21 cellular contexts compared by ENCODE assay signal in genomic region chr1:20192364-20192763, GRCh38. TPM values are rescaled to one million over a fixed set of nuclear protein-coding genes. Genes with fewer than 3 reads are reported as not detected.
DNase-seq lines count a peak whose midpoint lies in the region; ATAC-seq and TF ChIP-seq lines count a peak whose summit lies in the region.
"Had no signal": no experiment of that assay in that cellular context is flagged by ENCODE, and none has a peak within 500 bp of the region (broad histone marks: within the 10 kb centered on the region; RNA-seq: fewer than 3 reads in every experiment).

No MANE protein-coding gene starts in this region.

- H2AK5ac ChIP-seq in mesenchymal stem cell (ENCODE audit: low read length, severe bottlenecking): no peak overlapping the region

- no peak overlapping the region for H3K23ac ChIP-seq in mesenchymal stem cell (ENCODE audit: low read length in 2 of 2)

- H4K8ac ChIP-seq in mesenchymal stem cell (ENCODE audit: low read length): no peak overlapping the region

- H2BK120ac ChIP-seq in mesenchymal stem cell (ENCODE audit: low read depth, low read length): no peak overlapping the region

- H3K4ac ChIP-seq in mesenchymal stem cell (ENCODE audit: low read depth in 1 of 2, low read length in 2 of 2): no peak overlapping the region

- H3K79me1 ChIP-seq in mesenchymal stem cell (replicated peaks; ENCODE audit: low read length, poor library complexity, severe bottlenecking): no peaks in the 10 kb centered on the region

- no TSS peak for BruUV-seq in PC-3 (replicated peaks; lab: Mats Ljungman, UMichigan)

- no peaks in the 10 kb centered on the region for H4K20me1 ChIP-seq in PC-3 (ENCODE audit: low read length)

- no peak overlapping the region for H3K27ac Mint-ChIP-seq in activated T-helper 17 cell treated with anti-CD3 and anti-CD28 coated beads, Interleukin-2, amount 50 U/mL, for 72 hours
- H3K27ac Mint-ChIP-seq: activated naive CD4-positive, alpha-beta T cell treated with anti-CD3 and anti-CD28 coated beads, Interleukin-2, amount 10 ng/mL, durations not matched to agents 7 days and 5 days had no signal

- H3K9ac ChIP-seq in PC-3 (ENCODE audit: low read length) (no peak overlapping the region), mesenchymal stem cell (ENCODE audit: low read length) (no peak overlapping the region)

- H2BK5ac ChIP-seq in mesenchymal stem cell (ENCODE audit: low read depth, low read length, poor library complexity, severe bottlenecking): no peak overlapping the region

- H3K18ac ChIP-seq in mesenchymal stem cell (ENCODE audit: low read depth in 1 of 2, low read length in 2 of 2): no peak overlapping the region

- peak; percentile 30 for DNase-seq in AG10803 (ENCODE audit: low read depth)
- DNase-seq in PC-3: peak; percentile 41
- DNase-seq in dorsolateral prefrontal cortex: peak in 1 of 10 donors; percentile 31
- peak; percentile 10 for DNase-seq in mesenchymal stem cell
- DNase-seq in GM10248 (ENCODE audit: extremely low spot score): no peak
- DNase-seq in putamen (ENCODE audit: low spot score): no peak
- DNase-seq in activated CD4-positive, alpha-beta T cell treated with anti-CD3 and anti-CD28 coated beads, Interleukin-2, amount 50 U/mL, for 4 hours: no peak
- DNase-seq: activated naive CD4-positive, alpha-beta T cell treated with anti-CD3 and anti-CD28 coated beads, Interleukin-2, amount 10 ng/mL, durations not matched to agents 7 days and 5 days; dermis blood vessel endothelial cell; hypothalamus; NCI-H2081 treated with DMSO at 0.1 percent for 48 hours; NCI-H524; SJCRH30; stimulated activated CD4-positive, alpha-beta T cell treated with anti-CD3 and anti-CD28 coated beads, Interleukin-2, amount 100 ng/mL, for 48 hours had no signal

- H3K9me2 ChIP-seq in PC-3 (replicated peaks; ENCODE audit: low read length): no peaks in the 10 kb centered on the region

- no peaks in the 10 kb centered on the region for H3K36me3 Mint-ChIP-seq in activated T-helper 17 cell treated with anti-CD3 and anti-CD28 coated beads, Interleukin-2, amount 50 U/mL, for 72 hours (ENCODE audit: low read depth)
- H3K36me3 Mint-ChIP-seq: activated naive CD4-positive, alpha-beta T cell treated with anti-CD3 and anti-CD28 coated beads, Interleukin-2, amount 10 ng/mL, durations not matched to agents 7 days and 5 days; brain had no signal

- H3K27me3 Mint-ChIP-seq in activated T-helper 17 cell treated with anti-CD3 and anti-CD28 coated beads, Interleukin-2, amount 50 U/mL, for 72 hours: peaks cover 9% of the 10 kb centered on the region

- TF ChIP-seq CTCF in AG10803 (conservative IDR thresholded peaks at IDR 0.05; ENCODE audit: low read length) (no peak), PC-3 (conservative IDR thresholded peaks at IDR 0.05; ENCODE audit: low read depth, low read length) (no peak), dorsolateral prefrontal cortex (IDR thresholded peaks at IDR 0.05 in 54 of 56, conservative IDR thresholded peaks at IDR 0.05 in 2 of 56; ENCODE audit: low read depth in 1 of 56, partially characterized antibody in 56 of 56) (no peak), GM10248 (IDR thresholded peaks at IDR 0.05; ENCODE audit: control extremely low read depth, extremely low read depth, low read depth, missing control alignments) (no peak)

- H3K4me1 Mint-ChIP-seq in activated T-helper 17 cell treated with anti-CD3 and anti-CD28 coated beads, Interleukin-2, amount 50 U/mL, for 72 hours: peaks cover 23% of the 10 kb centered on the region

- H4K91ac ChIP-seq in mesenchymal stem cell (ENCODE audit: low read length): no peak overlapping the region

- POLR2A ChIA-PET in PC-3 (lab: Charles Lee; ENCODE audit: unreplicated experiment) (no interaction called here), GM10248 (lab: Yijun Ruan, JAX) (no interaction called here)

- no peaks in the 10 kb centered on the region for H3K27me3 ChIP-seq in PC-3 (ENCODE audit: low read length)
- peaks cover 0 to 20% (median 0%) of the 10 kb centered on the region in 45 donors for H3K27me3 ChIP-seq in dorsolateral prefrontal cortex
- H3K27me3 ChIP-seq in mesenchymal stem cell (ENCODE audit: control insufficient read depth in 1 of 2, insufficient read depth in 1 of 2, low read length in 2 of 2): peaks cover 43 to 57% of the 10 kb centered on the region in 2 experiments

- intact Hi-C loops in PC-3 (cut with micrococcal nuclease) (no loop called here), dorsolateral prefrontal cortex (cut with DNase I) (no loop called here)

- H3K27ac ChIP-seq in PC-3 (ENCODE audit: low read length) (no peak overlapping the region), dorsolateral prefrontal cortex (peak overlapping the region in 35 of 59 donors; percentile 4 to 89 (median 61)), mesenchymal stem cell (ENCODE audit: low read length, poor library complexity, severe bottlenecking) (no peak overlapping the region)
- H3K27ac ChIP-seq: SJCRH30 had no signal

- H3K4me3 Mint-ChIP-seq in activated T-helper 17 cell treated with anti-CD3 and anti-CD28 coated beads, Interleukin-2, amount 50 U/mL, for 72 hours: no peak overlapping the region
- H3K4me3 Mint-ChIP-seq: activated naive CD4-positive, alpha-beta T cell treated with anti-CD3 and anti-CD28 coated beads, Interleukin-2, amount 10 ng/mL, durations not matched to agents 7 days and 5 days; brain had no signal

- no peak overlapping the region for H3K4me2 ChIP-seq in PC-3 (ENCODE audit: low read length)
- no peak overlapping the region for H3K4me2 ChIP-seq in mesenchymal stem cell (ENCODE audit: low read length, poor library complexity, severe bottlenecking)

- no peak for ATAC-seq in PC-3
- ATAC-seq in activated T-helper 17 cell treated with anti-CD3 and anti-CD28 coated beads, Interleukin-2, amount 50 U/mL, for 72 hours (replicated peaks): no peak
- ATAC-seq: activated CD4-positive, CD25-positive, alpha-beta regulatory T cell treated with anti-CD3 and anti-CD28 coated beads, Interleukin-2, amount 50 U/mL, for 24 hours; HepG2 had no signal

- H3K4me1 ChIP-seq in PC-3 (ENCODE audit: insufficient read depth, low read length) (peaks cover 32% of the 10 kb centered on the region), mesenchymal stem cell (ENCODE audit: control insufficient read depth, insufficient read depth, low read depth, low read length) (no peaks in the 10 kb centered on the region)
- H3K4me1 ChIP-seq: SJCRH30 had no signal

- H3K14ac ChIP-seq in mesenchymal stem cell (ENCODE audit: low read length in 2 of 2): no peak overlapping the region

- no peaks in the 10 kb centered on the region for H3F3A ChIP-seq in PC-3 (ENCODE audit: low read length, unreplicated experiment)

- H3K4me3 ChIP-seq in AG10803 (ENCODE audit: low read length) (no peak overlapping the region), PC-3 (ENCODE audit: low read length) (no peak overlapping the region), dorsolateral prefrontal cortex (no peak overlapping the region), mesenchymal stem cell (ENCODE audit: insufficient read depth in 1 of 2, low read depth in 1 of 2, low read length in 2 of 2) (no peak overlapping the region)
- H3K4me3 ChIP-seq: SJCRH30 had no signal

- H3K79me2 ChIP-seq in PC-3 (ENCODE audit: low read length): no peaks in the 10 kb centered on the region

- WGBS in mesenchymal stem cell: 80% methylated on average over 5 of the region's 5 CpGs

- no peaks in the 10 kb centered on the region for H3K9me3 Mint-ChIP-seq in activated T-helper 17 cell treated with anti-CD3 and anti-CD28 coated beads, Interleukin-2, amount 50 U/mL, for 72 hours
- H3K9me3 Mint-ChIP-seq: activated naive CD4-positive, alpha-beta T cell treated with anti-CD3 and anti-CD28 coated beads, Interleukin-2, amount 10 ng/mL, durations not matched to agents 7 days and 5 days; brain had no signal

- H2BK15ac ChIP-seq in mesenchymal stem cell (ENCODE audit: low read depth, poor library complexity, severe bottlenecking): no peak overlapping the region

- H2AFZ ChIP-seq in PC-3 (ENCODE audit: low read length) (no peak overlapping the region), mesenchymal stem cell (ENCODE audit: low read depth, low read length) (no peak overlapping the region)

- H2BK12ac ChIP-seq in mesenchymal stem cell (ENCODE audit: low read length in 2 of 2): no peak overlapping the region

- no peaks in the 10 kb centered on the region for H3K36me3 ChIP-seq in PC-3 (ENCODE audit: low read depth, low read length)
- no peaks in the 10 kb centered on the region for H3K36me3 ChIP-seq in mesenchymal stem cell (ENCODE audit: control insufficient read depth in 1 of 2, insufficient read depth in 2 of 2, low read depth in 1 of 2, low read length in 2 of 2)
- H3K36me3 ChIP-seq: SJCRH30 had no signal

- no peaks in the 10 kb centered on the region for H3K9me3 ChIP-seq in PC-3 (ENCODE audit: low read length)
- no peaks in the 10 kb centered on the region for H3K9me3 ChIP-seq in mesenchymal stem cell (ENCODE audit: control insufficient read depth, low read length)
- H3K9me3 ChIP-seq: SJCRH30 had no signal

- CTCF ChIA-PET in PC-3 (lab: Charles Lee): no interaction called here
- CTCF ChIA-PET in GM10248 (lab: Yijun Ruan, JAX): interaction anchor here (0.8 to 5.5 kb wide), 4 partner anchors 12 to 273 kb away, joined by 3 to 72 read pairs (median 27); no protein-coding TSS in a partner anchor

RNA-seq across cellular contexts. Expression of gene PLA2G2C, which starts 6.0 kb away (rescaled TPM):
- 0.12 TPM in 1 of 2 replicates, not detected in the other for total RNA-seq in PC-3 (2014; rRNA removed)
- total RNA-seq in dorsolateral prefrontal cortex: 1 to 10 TPM in 7 of 120 experiments, under 1 TPM in 46, not detected in 67; 0.13 to 3.1 (median 0.46) TPM
- not detected for polyA plus RNA-seq in mesenchymal stem cell (2013, experiment 1 of 2)
- not detected for polyA plus RNA-seq in mesenchymal stem cell (2013, experiment 2 of 2)
- under 1 TPM; 0.06 to 0.26 TPM for total RNA-seq in activated T-helper 17 cell treated with anti-CD3 and anti-CD28 coated beads, Interleukin-2, amount 50 U/mL, for 72 hours
- total RNA-seq: dermis blood vessel endothelial cell, HepG2, SJCRH30 had no signal
- polyA plus RNA-seq: AG04450, HepG2 had no signal

RNA-seq across cellular contexts. Expression of gene UBXN10, which starts 6.5 kb away (rescaled TPM):
- total RNA-seq in PC-3 (2014; rRNA removed) (0.12 TPM in 1 of 2 replicates, not detected in the other), dorsolateral prefrontal cortex (10 to 100 TPM in 65 of 120 experiments, 1 to 10 TPM in 55; 2.9 to 18.7 (median 10.4) TPM)
- polyA plus RNA-seq in mesenchymal stem cell (2013, experiment 1 of 2): 0.03 TPM
- polyA plus RNA-seq in mesenchymal stem cell (2013, experiment 2 of 2): 0.03 TPM
- under 1 TPM; 0.37 to 0.63 TPM for total RNA-seq in activated T-helper 17 cell treated with anti-CD3 and anti-CD28 coated beads, Interleukin-2, amount 50 U/mL, for 72 hours
- total RNA-seq: dermis blood vessel endothelial cell, SJCRH30 had no signal
- polyA plus RNA-seq: AG04450 had no signal

RNA-seq across cellular contexts. Expression of gene PLA2G2F, which starts 53.2 kb away (rescaled TPM):
- total RNA-seq in PC-3 (2014; rRNA removed) (0.18 TPM in 1 of 2 replicates, not detected in the other), dorsolateral prefrontal cortex (under 1 TPM in 1 of 120 experiments, not detected in 119; 0.28 TPM)
- not detected for polyA plus RNA-seq in mesenchymal stem cell (2013, experiment 1 of 2)
- not detected for polyA plus RNA-seq in mesenchymal stem cell (2013, experiment 2 of 2)
- not detected for total RNA-seq in activated T-helper 17 cell treated with anti-CD3 and anti-CD28 coated beads, Interleukin-2, amount 50 U/mL, for 72 hours
- total RNA-seq: dermis blood vessel endothelial cell; HepG2; mononuclear cell; SJCRH30; T-helper 2 cell treated with Interferon-gamma antibody and Interleukin-4, amounts not matched to agents 100 ng/mL and 5 ng/mL, for 36 hours had no signal
- polyA plus RNA-seq: AG04450, HepG2 had no signal

Comparison
In these comparisons a context has a peak if more than half of its experiments do, and no peak if none do; other contexts are left out.
1. DNase-seq: peak in AG10803 (single experiment), PC-3 (single experiment) and mesenchymal stem cell (single experiment); none in GM10248 (single experiment), putamen (single experiment) and activated CD4-positive, alpha-beta T cell treated with anti-CD3 and anti-CD28 coated beads, Interleukin-2, amount 50 U/mL, for 4 hours (0 of 2).
2. H3K27ac ChIP-seq: peak in dorsolateral prefrontal cortex (35 of 59); none in PC-3 (single experiment) and mesenchymal stem cell (single experiment).